ENCODE assay signal across 7 cellular contexts in genomic region chr2:100924520-100925451, GRCh38.
DNase-seq lines count a peak whose midpoint lies in the region; ATAC-seq, FAIRE-seq and TF ChIP-seq lines count a peak whose summit lies in the region.

No MANE protein-coding gene starts in this region.

- CTCF ChIA-PET in HEK293T (lab: Yijun Ruan, JAX) = interaction anchor here (1.0 kb wide), 1 partner anchor 17 kb away, joined by 4 read pairs; no protein-coding TSS in a partner anchor

- H3K9me3 ChIP-seq in astrocyte (ENCODE audit: insufficient read depth, low read depth, low read length) = no peaks in the 10 kb centered on the region
- H3K9me3 ChIP-seq in right lobe of liver = no peaks in the 10 kb centered on the region
- no peaks in the 10 kb centered on the region for H3K9me3 ChIP-seq in testis

- H3K4me1 ChIP-seq in astrocyte (ENCODE audit: insufficient read depth, low read length) (peaks cover 18% of the 10 kb centered on the region), right lobe of liver (peaks cover 0 to 7% (median 3%) of the 10 kb centered on the region in 4 donors), testis (peaks cover 13% of the 10 kb centered on the region)

- peak overlapping the region; percentile 38 for H2AFZ ChIP-seq in astrocyte (ENCODE audit: low read depth, low read length)

- peaks cover 20% of the 10 kb centered on the region for H3K4me1 Mint-ChIP-seq in astrocyte (ENCODE audit: low read depth, unreplicated experiment)

- DNase-seq in GM19238 (ENCODE audit: insufficient read length, low spot score) (peak; percentile 26), HT1080 (ENCODE audit: low read depth) (peak; percentile 85), astrocyte (ENCODE audit: low read depth) (peak; percentile 94), right lobe of liver (peak in 2 of 3 donors; percentile 40 to 45), testis (peak; percentile 46), HEK293T (ENCODE audit: extremely low spot score) (no peak), NCI-H446 (lab: John Stamatoyannopoulos, UW) (no peak)

- H3K9ac ChIP-seq in astrocyte (ENCODE audit: low read length) = peak overlapping the region; percentile 54

- H3K36me3 ChIP-seq in astrocyte (ENCODE audit: insufficient read depth, low read length) = peaks cover 5% of the 10 kb centered on the region
- H3K36me3 ChIP-seq in right lobe of liver = no peaks in the 10 kb centered on the region
- no peaks in the 10 kb centered on the region for H3K36me3 ChIP-seq in testis (ENCODE audit: low read depth, missing control alignments)

- no peaks in the 10 kb centered on the region for H4K20me1 ChIP-seq in astrocyte (ENCODE audit: insufficient read depth, low read length)

- POLR2A ChIA-PET in HEK293T (lab: Yijun Ruan, JAX) = no interaction called here

- TF ChIP-seq CTCF in astrocyte (IDR thresholded peaks at IDR 0.05; ENCODE audit: insufficient read depth, low read depth, low read length) = no peak
- no peak for TF ChIP-seq CTCF in right lobe of liver (IDR thresholded peaks at IDR 0.05)
- no peak for TF ChIP-seq CTCF in testis (IDR thresholded peaks at IDR 0.05)

- 23% methylated on average over 16 of the region's 21 CpGs for WGBS in right lobe of liver (ENCODE audit: insufficient coverage, low coverage, low lambda C conversion rate, missing lambda C conversion rate)
- 61 to 62% methylated on average over 20 to 21 of the region's 21 CpGs for WGBS in testis, 2 donors

- TF ChIP-seq POLR2A in right lobe of liver (IDR thresholded peaks at IDR 0.05) (peak; percentile 29), testis (IDR thresholded peaks at IDR 0.05) (no peak)

- peak overlapping the region; percentile 76 for H3K4me2 ChIP-seq in astrocyte (ENCODE audit: low read length)

- H3K27me3 ChIP-seq in astrocyte (ENCODE audit: insufficient read depth, low read length) = no peaks in the 10 kb centered on the region
- H3K27me3 ChIP-seq in right lobe of liver = no peaks in the 10 kb centered on the region
- H3K27me3 ChIP-seq in testis = no peaks in the 10 kb centered on the region

- H3K27me3 Mint-ChIP-seq in astrocyte (ENCODE audit: low read depth, unreplicated experiment) = peaks cover 9% of the 10 kb centered on the region

- ATAC-seq in right lobe of liver = peak; percentile 85 to 93 (median 90)

- peak overlapping the region; percentile 18 for H3K4me3 Mint-ChIP-seq in astrocyte (ENCODE audit: unreplicated experiment)

- no peaks in the 10 kb centered on the region for H3K9me3 Mint-ChIP-seq in astrocyte (ENCODE audit: unreplicated experiment)

- peaks cover 12% of the 10 kb centered on the region for H3K36me3 Mint-ChIP-seq in astrocyte (ENCODE audit: low read depth, unreplicated experiment)

- intact Hi-C loops in right lobe of liver (cut with DNase I) (no loop called here), testis (cut with DNase I; ENCODE audit: low total_unique reads) (no loop called here)

- H3K4me3 ChIP-seq in astrocyte (ENCODE audit: insufficient read depth, low read depth, low read length) = no peak overlapping the region
- H3K4me3 ChIP-seq in right lobe of liver = peak overlapping the region; percentile 7 to 32 (median 14)
- no peak overlapping the region for H3K4me3 ChIP-seq in testis

- peak overlapping the region; percentile 75 for H3K27ac Mint-ChIP-seq in astrocyte (ENCODE audit: unreplicated experiment)

- FAIRE-seq in astrocyte (lab: Jason Lieb, UNC) = peak; percentile 34

- H3K79me2 ChIP-seq in astrocyte (ENCODE audit: insufficient read depth, low read length) = no peaks in the 10 kb centered on the region

- H3K27ac ChIP-seq in astrocyte (ENCODE audit: low read depth, low read length) (peak overlapping the region; percentile 69), right lobe of liver (peak overlapping the region; percentile 70 to 90 (median 86)), testis (peak overlapping the region; percentile 80 to 82)

TF ChIP-seq in HEK293T, 16 proteins besides CTCF, POLR2A, EP300 and RAD21:
- TF ChIP-seq TARDBP (IDR thresholded peaks at IDR 0.05) = no peak
- TF ChIP-seq CTBP1 (IDR thresholded peaks at IDR 0.05; ENCODE audit: borderline replicate concordance) = no peak
- no peak for TF ChIP-seq L3MBTL2 (conservative IDR thresholded peaks at IDR 0.05)
- no peak for TF ChIP-seq ELF4 (IDR thresholded peaks at IDR 0.05)
- no peak for TF ChIP-seq BHLHE40 (IDR thresholded peaks at IDR 0.05; ENCODE audit: borderline replicate concordance)
- no peak for TF ChIP-seq LEF1 (IDR thresholded peaks at IDR 0.05; ENCODE audit: borderline replicate concordance)
- no peak for TF ChIP-seq FOXA1 (IDR thresholded peaks at IDR 0.05)
- no peak for TF ChIP-seq FOXM1 (IDR thresholded peaks at IDR 0.05; ENCODE audit: borderline replicate concordance)
- TF ChIP-seq ARNT (IDR thresholded peaks at IDR 0.05) = no peak
- no peak for TF ChIP-seq PKNOX1 (IDR thresholded peaks at IDR 0.05)
- no peak for TF ChIP-seq HDGF (IDR thresholded peaks at IDR 0.05; ENCODE audit: borderline replicate concordance)
- no peak for TF ChIP-seq SUZ12 (IDR thresholded peaks at IDR 0.05)
- TF ChIP-seq ZNF384 (IDR thresholded peaks at IDR 0.05) = no peak
- TF ChIP-seq SP1 (IDR thresholded peaks at IDR 0.05) = no peak
- no peak for TF ChIP-seq NFRKB (IDR thresholded peaks at IDR 0.05)

Comparison
In these comparisons a context has a peak if more than half of its experiments do, and no peak if none do; other contexts are left out.
1. DNase-seq: peak in GM19238 (single experiment), HT1080 (single experiment), astrocyte (single experiment), right lobe of liver (2 of 3) and testis (single experiment); none in HEK293T (single experiment) and NCI-H446 (0 of 2).
2. H3K4me3 ChIP-seq: peak in right lobe of liver (3 of 3); none in astrocyte (single experiment) and testis (0 of 2).
3. Peak in every context shown above with its lines, with median percentiles within 50 percentile points of each other: H3K27ac ChIP-seq.